ENCODE assay signal across 14 cellular contexts in genomic region chr11:86798988-86799387, GRCh38. TPM values are rescaled to one million over a fixed set of nuclear protein-coding genes. Genes with fewer than 3 reads are reported as not detected.
DNase-seq lines count a peak whose midpoint lies in the region; ATAC-seq and TF ChIP-seq lines count a peak whose summit lies in the region.
"Had no signal": no experiment of that assay in that cellular context is flagged by ENCODE, and none has a peak within 500 bp of the region (broad histone marks: within the 10 kb centered on the region; RNA-seq: fewer than 3 reads in every experiment).

No MANE protein-coding gene starts in this region.

- H3K27ac Mint-ChIP-seq in activated CD4-positive, alpha-beta T cell treated with anti-CD3 and anti-CD28 coated beads, Interleukin-2, amount 10 ng/mL, durations not matched to agents 24 days and 14 days, result no peak overlapping the region
- H3K27ac Mint-ChIP-seq: activated naive CD4-positive, alpha-beta T cell treated with anti-CD3 and anti-CD28 coated beads for 36 hours had no signal

- no peaks in the 10 kb centered on the region for H3K36me3 Mint-ChIP-seq in activated CD4-positive, alpha-beta T cell treated with anti-CD3 and anti-CD28 coated beads, Interleukin-2, amount 10 ng/mL, durations not matched to agents 24 days and 14 days (ENCODE audit: low read depth)

- peaks cover 0 to 29% (median 16%) of the 10 kb centered on the region in 4 donors for H3K4me1 ChIP-seq in tibial artery

- H3K9me3 ChIP-seq in tibial artery, result no peaks in the 10 kb centered on the region

- no peak for ATAC-seq in GM19467 (IDR thresholded peaks at IDR 0.05; ENCODE audit: unreplicated experiment)

- peak overlapping the region; percentile 76 for H3K4me3 Mint-ChIP-seq in activated CD4-positive, alpha-beta T cell treated with anti-CD3 and anti-CD28 coated beads, Interleukin-2, amount 10 ng/mL, durations not matched to agents 24 days and 14 days

- H3K4me1 Mint-ChIP-seq in activated CD4-positive, alpha-beta T cell treated with anti-CD3 and anti-CD28 coated beads, Interleukin-2, amount 10 ng/mL, durations not matched to agents 24 days and 14 days, result peaks cover 26% of the 10 kb centered on the region

- TF ChIP-seq CTCF in brain microvascular endothelial cell (IDR thresholded peaks at IDR 0.05; ENCODE audit: low read depth, low read length, missing control alignments), result peak; percentile 12
- no peak for TF ChIP-seq CTCF in tibial artery (IDR thresholded peaks at IDR 0.05)

- no peaks in the 10 kb centered on the region for H3K9me3 Mint-ChIP-seq in activated CD4-positive, alpha-beta T cell treated with anti-CD3 and anti-CD28 coated beads, Interleukin-2, amount 10 ng/mL, durations not matched to agents 24 days and 14 days
- H3K9me3 Mint-ChIP-seq: activated naive CD4-positive, alpha-beta T cell treated with anti-CD3 and anti-CD28 coated beads for 36 hours had no signal

- H3K27me3 ChIP-seq in brain microvascular endothelial cell (replicated peaks), result no peaks in the 10 kb centered on the region
- no peaks in the 10 kb centered on the region for H3K27me3 ChIP-seq in tibial artery

- H3K4me3 ChIP-seq in brain microvascular endothelial cell (ENCODE audit: low read depth, low read length) (no peak overlapping the region), tibial artery (no peak overlapping the region)

- in situ Hi-C loops in brain microvascular endothelial cell (cut with HindIII; ENCODE audit: low pct_ligation_motif_present, low sequenced_read_pairs), result no loop called here

- H3K27ac ChIP-seq in brain microvascular endothelial cell, result peak overlapping the region; percentile 90
- peak overlapping the region; percentile 87 to 92 for H3K27ac ChIP-seq in tibial artery

- DNase-seq in activated CD4-positive, alpha-beta T cell treated with anti-CD3 and anti-CD28 coated beads, Interleukin-2, amount 10 ng/mL, durations not matched to agents 24 days and 14 days, result no peak
- no peak for DNase-seq in activated CD4-positive, alpha-beta T cell treated with anti-CD3 and anti-CD28 coated beads, Interleukin-2, amount 50 U/mL, for 1 hour
- DNase-seq in brain microvascular endothelial cell (peak; percentile 88), left kidney (ENCODE audit: low read depth, low spot score) (peak; percentile 37), tibial artery (no peak), occipital lobe (lab: John Stamatoyannopoulos, UW) (no peak), NCI-H2081 (lab: John Stamatoyannopoulos, UW) (no peak)
- DNase-seq: ACHN; activated CD4-positive, alpha-beta T cell treated with anti-CD3 and anti-CD28 coated beads for 1 hour; activated naive CD4-positive, alpha-beta T cell treated with anti-CD3 and anti-CD28 coated beads for 36 hours; mammary epithelial cell; NCI-H1417 treated with DMSO at 0.1 percent for 48 hours; stimulated activated CD4-positive, alpha-beta T cell treated with anti-CD3 and anti-CD28 coated beads, Interleukin-1b, Interleukin-23, amount 100 ng/mL, for 48 hours had no signal

- H3K36me3 ChIP-seq in brain microvascular endothelial cell (replicated peaks) (no peaks in the 10 kb centered on the region), tibial artery (no peaks in the 10 kb centered on the region)

- peaks cover 40% of the 10 kb centered on the region for H3K27me3 Mint-ChIP-seq in activated CD4-positive, alpha-beta T cell treated with anti-CD3 and anti-CD28 coated beads, Interleukin-2, amount 10 ng/mL, durations not matched to agents 24 days and 14 days

- intact Hi-C loops in activated CD4-positive, alpha-beta T cell treated with anti-CD3 and anti-CD28 coated beads, Interleukin-2, amount 10 ng/mL, durations not matched to agents 24 days and 14 days (cut with micrococcal nuclease), result no loop called here
- intact Hi-C loops in tibial artery (cut with DNase I; ENCODE audit: low total_unique reads), result loop anchor here (5.0 kb wide), 1 partner anchor 57 kb away; no protein-coding TSS in a partner anchor

RNA-seq across cellular contexts. Expression of gene PRSS23, which starts 1.4 kb away (rescaled TPM):
- 37.8 and 43.9 TPM in 2 replicates for total RNA-seq in activated CD4-positive, alpha-beta T cell treated with anti-CD3 and anti-CD28 coated beads, Interleukin-2, amount 10 ng/mL, durations not matched to agents 24 days and 14 days
- total RNA-seq in occipital lobe, result 11.1 TPM

Comparison
In these comparisons a context has a peak if more than half of its experiments do, and no peak if none do; other contexts are left out.
1. DNase-seq: peak in brain microvascular endothelial cell (single experiment) and left kidney (single experiment); none in activated CD4-positive, alpha-beta T cell treated with anti-CD3 and anti-CD28 coated beads, Interleukin-2, amount 10 ng/mL, durations not matched to agents 24 days and 14 days (single experiment), activated CD4-positive, alpha-beta T cell treated with anti-CD3 and anti-CD28 coated beads, Interleukin-2, amount 50 U/mL, for 1 hour (single experiment), tibial artery (0 of 2), occipital lobe (single experiment) and NCI-H2081 (0 of 2).